ENCODE assay signal across 8 cellular contexts in genomic region chr22:45553333-45554039, GRCh38. TPM values are rescaled to one million over a fixed set of nuclear protein-coding genes. Genes with fewer than 3 reads are reported as not detected.
DNase-seq lines count a peak whose midpoint lies in the region; ATAC-seq and TF ChIP-seq lines count a peak whose summit lies in the region.

No MANE protein-coding gene starts in this region.

- H2AK5ac ChIP-seq in H9 (ENCODE audit: insufficient read length, low read length), result no peak overlapping the region

- H3K18ac ChIP-seq in H9 (ENCODE audit: insufficient read length, low read depth, low read length), result no peak overlapping the region

- H3K4me1 ChIP-seq in H9 (ENCODE audit: insufficient read depth, low read length) (no peaks in the 10 kb centered on the region), mucosa of descending colon (ENCODE audit: low read depth) (peaks cover 5% of the 10 kb centered on the region)

- H4K91ac ChIP-seq in H9 (ENCODE audit: insufficient read length, low read depth, low read length), result no peak overlapping the region

- peaks cover 54 to 75% (median 68%) of the 10 kb centered on the region in 3 experiments for H3K36me3 Mint-ChIP-seq in H9 (ENCODE audit: insufficient read depth in 1 of 3, low read depth in 3 of 3)

- TF ChIP-seq CTCF in H9 (conservative IDR thresholded peaks at IDR 0.05) (peak; percentile 97), epithelial cell of proximal tubule (conservative IDR thresholded peaks at IDR 0.05; ENCODE audit: low read depth, low read length) (peak; percentile 99), mucosa of descending colon (IDR thresholded peaks at IDR 0.05) (peak; percentile 59)

- no peak overlapping the region for H4K8ac ChIP-seq in H9 (replicated peaks; ENCODE audit: insufficient read length, low read depth, low read length)

- H2BK12ac ChIP-seq in H9 (ENCODE audit: insufficient read length, low read depth, low read length), result no peak overlapping the region

- no peak overlapping the region for H3K56ac ChIP-seq in H9 (ENCODE audit: insufficient read length, low read depth, low read length)

- no peak overlapping the region for H3K23ac ChIP-seq in H9 (ENCODE audit: insufficient read length, low read depth, low read length)

- no CpG with 5 or more reads among the region's 23 CpGs for WGBS in H9 (ENCODE audit: extremely low coverage, insufficient read length, low lambda C conversion rate)

- H3T11ph ChIP-seq in H9 (ENCODE audit: low read length), result no peak overlapping the region

- no peak overlapping the region for H4K5ac ChIP-seq in H9 (ENCODE audit: insufficient read length, low read depth, low read length)

- no peak overlapping the region for H3K14ac ChIP-seq in H9 (ENCODE audit: insufficient read depth, low read length)

- ATAC-seq in mucosa of descending colon (peak; percentile 80), HG02678 (IDR thresholded peaks at IDR 0.05; ENCODE audit: unreplicated experiment) (no peak)

- no peaks in the 10 kb centered on the region for H3K79me1 ChIP-seq in H9 (ENCODE audit: insufficient read depth, low read depth, low read length, poor library complexity, severe bottlenecking)

- H3K27me3 ChIP-seq in H9 (ENCODE audit: insufficient read depth, low read length), result no peaks in the 10 kb centered on the region

- no peaks in the 10 kb centered on the region for H3K36me3 ChIP-seq in mucosa of descending colon (ENCODE audit: low read depth)

- no peak overlapping the region for H3K27ac ChIP-seq in H9 (ENCODE audit: insufficient read length, low read depth, low read length)

- H2BK5ac ChIP-seq in H9 (ENCODE audit: insufficient read length, low read length), result no peak overlapping the region

- no peak overlapping the region for H2BK120ac ChIP-seq in H9 (ENCODE audit: low read depth, low read length, poor library complexity, severe bottlenecking)

- no peaks in the 10 kb centered on the region for H4K20me1 ChIP-seq in H9 (ENCODE audit: control insufficient read depth, insufficient read depth, insufficient read length)

- H3K9me3 Mint-ChIP-seq in H9, result peaks cover 0 to 9% of the 10 kb centered on the region in 2 experiments; a peak in 2 of 5 replicates

- DNase-seq in AG20443 (ENCODE audit: low spot score), result peak; percentile 86
- peak; percentile 82 for DNase-seq in H9
- DNase-seq in NCI-H69 (lab: John Stamatoyannopoulos, UW), result peak; percentile 88
- DNase-seq in activated CD8-positive, alpha-beta memory T cell treated with anti-CD3 and anti-CD28 coated beads, Interleukin-2, amount 50 U/mL, for 4 hours, result peak; percentile 52
- DNase-seq in epithelial cell of proximal tubule (ENCODE audit: low read depth), result peak; percentile 10
- DNase-seq in mucosa of descending colon, result peak; percentile 63 to 77 (median 76)
- DNase-seq in stimulated activated CD8-positive, alpha-beta memory T cell treated with anti-CD3 and anti-CD28 coated beads, Interleukin-7, amount 100 ng/mL, for 48 hours (ENCODE audit: extremely low read depth in 1 of 2, low read depth in 1 of 2), result peak; percentile 25 to 26

- no peak overlapping the region for H3K4ac ChIP-seq in H9 (ENCODE audit: low read depth, low read length)

- intact Hi-C loops in mucosa of descending colon (cut with DNase I, micrococcal nuclease), result loop anchor here in 1 of 2 donors (5.0 kb wide), 1 partner anchor 106 kb away; no protein-coding TSS in a partner anchor

- peaks cover 6 to 24% of the 10 kb centered on the region in 2 experiments for H3K4me1 Mint-ChIP-seq in H9

- peak overlapping the region in 1 of 3 experiments; percentile 72; a peak in 2 of 7 replicates for H3K27ac Mint-ChIP-seq in H9

- H3K27me3 Mint-ChIP-seq in H9 (ENCODE audit: low read depth), result no peaks in the 10 kb centered on the region; the same call in 1 of the 2 replicates

- H3K23me2 ChIP-seq in H9 (ENCODE audit: insufficient read length, low read depth, low read length, poor library complexity, severe bottlenecking), result no peaks in the 10 kb centered on the region

- no peak overlapping the region for H2BK20ac ChIP-seq in H9 (ENCODE audit: low read depth, low read length, poor library complexity, severe bottlenecking)

- H3K9me3 ChIP-seq in H9 (ENCODE audit: control insufficient read depth, low read depth, low read length), result no peaks in the 10 kb centered on the region
- H3K9me3 ChIP-seq in mucosa of descending colon, result no peaks in the 10 kb centered on the region

- no peak overlapping the region; a peak in 1 of 5 replicates for H3K4me3 Mint-ChIP-seq in H9

- no peak overlapping the region for H3K4me3 ChIP-seq in epithelial cell of proximal tubule (ENCODE audit: low read depth, low read length)
- no peak overlapping the region for H3K4me3 ChIP-seq in mucosa of descending colon

- no peak overlapping the region for H2AFZ ChIP-seq in H9 (ENCODE audit: low read length)

- H3K9ac ChIP-seq in H9 (ENCODE audit: extremely low read depth, insufficient read length, low read length), result no peak overlapping the region

- H3K79me2 ChIP-seq in H9 (ENCODE audit: insufficient read depth, low read length), result no peaks in the 10 kb centered on the region

- H2BK15ac ChIP-seq in H9 (ENCODE audit: low read depth, low read length), result no peak overlapping the region

- no peak overlapping the region for H3K4me2 ChIP-seq in H9 (ENCODE audit: insufficient read depth, insufficient read length, low read length)

RNA-seq across cellular contexts. Expression of gene FBLN1, which starts 50.8 kb away (rescaled TPM):
- total RNA-seq in H9 (2021) (137 and 140 TPM in 2 replicates), epithelial cell of proximal tubule (21.5 and 58.5 TPM in 2 replicates), mucosa of descending colon (100 to 1,000 TPM in 1 of 3 donors, 10 to 100 TPM in 2; 34.1 to 198 (median 88.3) TPM)

Comparison
In these comparisons a context has a peak if more than half of its experiments do, and no peak if none do; other contexts are left out.
1. DNase-seq: peak in every context shown above with its lines; median percentile 88 in NCI-H69; 86 in AG20443; 82 in H9; 76 in mucosa of descending colon; 52 in activated CD8-positive, alpha-beta memory T cell treated with anti-CD3 and anti-CD28 coated beads, Interleukin-2, amount 50 U/mL, for 4 hours; 26 in stimulated activated CD8-positive, alpha-beta memory T cell treated with anti-CD3 and anti-CD28 coated beads, Interleukin-7, amount 100 ng/mL, for 48 hours; 10 in epithelial cell of proximal tubule.